27 cellular contexts compared by ENCODE assay signal in the genomic region with DNA sequence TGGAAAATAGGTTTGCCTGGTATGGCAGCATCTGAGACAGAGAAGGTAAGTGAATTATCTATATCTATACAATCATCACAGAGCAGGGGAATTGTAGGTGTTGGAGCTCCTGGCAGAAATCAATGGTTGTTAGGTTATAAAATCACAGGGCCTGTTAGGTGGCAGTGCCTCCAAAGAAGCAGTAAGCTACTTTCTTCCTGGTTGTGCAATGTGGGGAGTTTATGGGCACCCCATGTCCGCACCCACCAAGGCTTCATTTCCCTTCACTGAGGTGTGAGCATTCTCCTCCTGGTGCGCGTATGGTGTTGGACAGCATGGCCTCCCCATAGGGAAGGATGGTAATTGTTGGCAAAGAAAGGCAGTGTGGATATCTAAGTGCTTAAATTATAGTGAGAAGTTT.
DNase-seq lines count a peak whose midpoint lies in the region; FAIRE-seq and TF ChIP-seq lines count a peak whose summit lies in the region.
"Had no signal": no experiment of that assay in that cellular context is flagged by ENCODE, and none has a peak within 500 bp of the region (broad histone marks: within the 10 kb centered on the region; RNA-seq: fewer than 3 reads in every experiment).

No MANE protein-coding gene starts in this region.

- H2AK5ac ChIP-seq in trophoblast cell (ENCODE audit: low read length) = no peak overlapping the region

- peaks cover 14 to 21% of the 10 kb centered on the region in 2 experiments for H3K4me1 ChIP-seq in trophoblast cell (ENCODE audit: control insufficient read depth in 1 of 2, insufficient read depth in 2 of 2, low read length in 2 of 2)
- no peaks in the 10 kb centered on the region for H3K4me1 ChIP-seq in small intestine (ENCODE audit: control insufficient read depth in 2 of 2, insufficient read depth in 1 of 2, low read depth in 1 of 2, low read length in 1 of 2)
- peaks cover 15% of the 10 kb centered on the region for H3K4me1 ChIP-seq in neural progenitor cell

- H3K9me3 Mint-ChIP-seq in endothelial cell (ENCODE audit: unreplicated experiment) (no peaks in the 10 kb centered on the region), neural progenitor cell (no peaks in the 10 kb centered on the region)
- H3K9me3 Mint-ChIP-seq: CD4-positive, alpha-beta memory T cell; CD8-positive, alpha-beta memory T cell had no signal

- no peak overlapping the region for H3K14ac ChIP-seq in trophoblast cell (ENCODE audit: low read length)

- peak overlapping the region; percentile 27 for H3K4me3 Mint-ChIP-seq in endothelial cell (ENCODE audit: unreplicated experiment)
- H3K4me3 Mint-ChIP-seq in neural progenitor cell = no peak overlapping the region
- H3K4me3 Mint-ChIP-seq: CD14-positive monocyte; CD4-positive, alpha-beta memory T cell; CD4-positive, CD25-positive, alpha-beta regulatory T cell; CD8-positive, alpha-beta memory T cell had no signal

- H3K79me2 ChIP-seq in trophoblast cell (ENCODE audit: control insufficient read depth, insufficient read depth, low read length, poor library complexity) = peaks cover 2% of the 10 kb centered on the region
- no peaks in the 10 kb centered on the region for H3K79me2 ChIP-seq in neural progenitor cell (ENCODE audit: low read depth)

- FAIRE-seq in small intestine (lab: Jason Lieb, UNC) (no peak), H54 (lab: Jason Lieb, UNC) (no peak)
- FAIRE-seq: A204.1, GM12878, GM12892, GM18507 had no signal

- H3K9me3 ChIP-seq in trophoblast cell (ENCODE audit: insufficient read depth, low read depth, low read length) (no peaks in the 10 kb centered on the region), small intestine (ENCODE audit: control insufficient read depth, low read depth) (no peaks in the 10 kb centered on the region), neural progenitor cell (ENCODE audit: low read depth) (no peaks in the 10 kb centered on the region)
- H3K9me3 ChIP-seq: BE2C, BLaER1 had no signal

- no peaks in the 10 kb centered on the region for H3K36me3 ChIP-seq in trophoblast cell (ENCODE audit: control insufficient read depth in 1 of 2, insufficient read depth in 2 of 2, low read length in 2 of 2)
- H3K36me3 ChIP-seq in small intestine (ENCODE audit: control insufficient read depth in 2 of 2, insufficient read depth in 2 of 2, low read length in 2 of 2) = no peaks in the 10 kb centered on the region
- no peaks in the 10 kb centered on the region for H3K36me3 ChIP-seq in neural progenitor cell
- H3K36me3 ChIP-seq: BE2C, BLaER1 had no signal

- H3K4me3 ChIP-seq in trophoblast cell (ENCODE audit: low read depth, low read length) (no peak overlapping the region), small intestine (ENCODE audit: low read depth in 1 of 2, low read length in 2 of 2) (no peak overlapping the region), neural progenitor cell (no peak overlapping the region)
- H3K4me3 ChIP-seq: BLaER1, GM12878 had no signal

- H3K9ac ChIP-seq in trophoblast cell (ENCODE audit: low read length) (no peak overlapping the region), neural progenitor cell (no peak overlapping the region)
- H3K9ac ChIP-seq: BLaER1 had no signal

- no peak overlapping the region for H2AFZ ChIP-seq in trophoblast cell (ENCODE audit: insufficient read depth, low read length, poor library complexity)
- H2AFZ ChIP-seq in neural progenitor cell (replicated peaks) = no peak overlapping the region

- WGBS in trophoblast cell (ENCODE audit: extremely low coverage, insufficient coverage, insufficient read length) = no CpG with 5 or more reads among the region's 3 CpGs
- 52 to 79% (median 59%) methylated on average over 3 of the region's 3 CpGs for WGBS in small intestine, 3 donors

- H3K23ac ChIP-seq in trophoblast cell (ENCODE audit: low read length) = no peak overlapping the region

- H3F3A ChIP-seq in neural progenitor cell (ENCODE audit: low read depth) = peaks cover under 1% of the 10 kb centered on the region

- no peak overlapping the region for H3K4ac ChIP-seq in trophoblast cell (ENCODE audit: low read depth, low read length)

- H2BK120ac ChIP-seq in trophoblast cell (ENCODE audit: insufficient read depth, low read length, poor library complexity) = no peak overlapping the region

- H2BK12ac ChIP-seq in trophoblast cell (ENCODE audit: low read length) = peak overlapping the region; percentile 56

- H4K91ac ChIP-seq in trophoblast cell (ENCODE audit: low read depth, low read length) = no peak overlapping the region

- no peaks in the 10 kb centered on the region for H3K36me3 Mint-ChIP-seq in endothelial cell (ENCODE audit: low read depth, unreplicated experiment)
- H3K36me3 Mint-ChIP-seq in neural progenitor cell = no peaks in the 10 kb centered on the region
- H3K36me3 Mint-ChIP-seq: CD14-positive monocyte; CD4-positive, alpha-beta memory T cell; CD4-positive, CD25-positive, alpha-beta regulatory T cell; CD8-positive, alpha-beta memory T cell had no signal

- H3K27me3 Mint-ChIP-seq in endothelial cell (ENCODE audit: unreplicated experiment) = no peaks in the 10 kb centered on the region
- H3K27me3 Mint-ChIP-seq in neural progenitor cell (ENCODE audit: insufficient read depth, low read depth) = no peaks in the 10 kb centered on the region
- H3K27me3 Mint-ChIP-seq: CD4-positive, CD25-positive, alpha-beta regulatory T cell had no signal

- H4K12ac ChIP-seq in trophoblast cell (ENCODE audit: low read depth, low read length) = no peak overlapping the region

- TF ChIP-seq CTCF in endothelial cell (IDR thresholded peaks at IDR 0.05; ENCODE audit: unreplicated experiment) = no peak
- TF ChIP-seq CTCF in neural progenitor cell (IDR thresholded peaks at IDR 0.05) = no peak

- H3K27me3 ChIP-seq in trophoblast cell (ENCODE audit: insufficient read depth, low read length) = no peaks in the 10 kb centered on the region
- H3K27me3 ChIP-seq in small intestine (ENCODE audit: control insufficient read depth in 2 of 2, insufficient read depth in 2 of 2, low read length in 2 of 2) = no peaks in the 10 kb centered on the region
- H3K27me3 ChIP-seq in neural progenitor cell = no peaks in the 10 kb centered on the region
- H3K27me3 ChIP-seq: BE2C, BLaER1 had no signal

- DNase-seq in endothelial cell (ENCODE audit: low spot score) = no peak
- DNase-seq in trophoblast cell = no peak
- DNase-seq in small intestine = peak; percentile 58
- DNase-seq in neural progenitor cell (ENCODE audit: low spot score) = no peak
- DNase-seq in activated naive CD4-positive, alpha-beta T cell treated with Interleukin-2 at 50 U/mL for 16 hours = no peak
- DNase-seq in H54 (ENCODE audit: insufficient read length, low spot score) = no peak
- DNase-seq: 8988T; ACHN; BE2C; C1 segment of cervical spinal cord; CD4-positive, alpha-beta memory T cell; CD4-positive, CD25-positive, alpha-beta regulatory T cell; CD8-positive, alpha-beta memory T cell; COR-L47; DMS 273 treated with DMSO at 0.1 percent for 48 hours; DMS153; DMS53; DMS79; DND-41; EL; GDM1 had no signal

- peak overlapping the region; percentile 60 for H3K18ac ChIP-seq in trophoblast cell (ENCODE audit: low read length)

- H2BK5ac ChIP-seq in trophoblast cell (ENCODE audit: low read depth, low read length, poor library complexity) = no peak overlapping the region

- H3K27ac ChIP-seq in trophoblast cell (ENCODE audit: low read depth, low read length) (no peak overlapping the region), small intestine (ENCODE audit: low read depth in 1 of 2, low read length in 1 of 2) (no peak overlapping the region), neural progenitor cell (no peak overlapping the region)
- H3K27ac ChIP-seq: BLaER1 had no signal

- H3K4me1 Mint-ChIP-seq in endothelial cell (ENCODE audit: unreplicated experiment) (peaks cover 35% of the 10 kb centered on the region), neural progenitor cell (peaks cover 9% of the 10 kb centered on the region)
- H3K4me1 Mint-ChIP-seq: CD14-positive monocyte; CD4-positive, alpha-beta memory T cell; CD4-positive, CD25-positive, alpha-beta regulatory T cell; CD8-positive, alpha-beta memory T cell had no signal

- no peak overlapping the region for H3K27ac Mint-ChIP-seq in endothelial cell (ENCODE audit: unreplicated experiment)
- no peak overlapping the region for H3K27ac Mint-ChIP-seq in neural progenitor cell
- H3K27ac Mint-ChIP-seq: CD14-positive monocyte; CD4-positive, alpha-beta memory T cell; CD4-positive, CD25-positive, alpha-beta regulatory T cell; CD8-positive, alpha-beta memory T cell had no signal

- no peak overlapping the region for H3K4me2 ChIP-seq in trophoblast cell (ENCODE audit: low read length)
- H3K4me2 ChIP-seq in neural progenitor cell = no peak overlapping the region
- H3K4me2 ChIP-seq: BLaER1 had no signal

- H3K79me1 ChIP-seq in trophoblast cell (ENCODE audit: low read length) = peaks cover 17% of the 10 kb centered on the region

- no peak for TF ChIP-seq POLR2A in H54 (IDR thresholded peaks at IDR 0.05; ENCODE audit: low read depth, low read length)

- no peak overlapping the region for H4K8ac ChIP-seq in trophoblast cell (ENCODE audit: low read depth, low read length)

- H4K20me1 ChIP-seq in neural progenitor cell (ENCODE audit: low read depth) = no peaks in the 10 kb centered on the region
- H4K20me1 ChIP-seq: BLaER1 had no signal
